Comparison of ENCODE assay signal across 22 cellular contexts in genomic region chr1:216726435-216726834, GRCh38. TPM values are rescaled to one million over a fixed set of nuclear protein-coding genes. Genes with fewer than 3 reads are reported as not detected.
"Had no signal": no experiment of that assay in that cellular context is flagged by ENCODE, and none has a peak within 500 bp of the region (broad histone marks: within the 10 kb centered on the region; RNA-seq: fewer than 3 reads in every experiment).

No MANE protein-coding gene starts in this region.

- H3K9me3 ChIP-seq: adrenal gland, heart right ventricle, ovary, right lobe of liver, suprapubic skin, transverse colon, vagina had no signal

- H3K36me3 Mint-ChIP-seq: activated naive CD4-positive, alpha-beta T cell treated with anti-CD3 and anti-CD28 coated beads, Interleukin-2, amount 50 U/mL, for 72 hours; naive thymus-derived CD4-positive, alpha-beta T cell; WTC11 had no signal

- H3K9me3 Mint-ChIP-seq: T-helper 2 cell treated with Interferon-gamma antibody and Interleukin-4, amounts not matched to agents 5 μg/mL and 100 μg/mL, for 36 hours; WTC11 had no signal

- H3K4me3 Mint-ChIP-seq: activated CD4-positive, alpha-beta T cell treated with anti-CD3 and anti-CD28 coated beads for 36 hours; naive thymus-derived CD4-positive, alpha-beta T cell; stimulated activated naive CD8-positive, alpha-beta T cell treated with anti-CD3 and anti-CD28 coated beads, Interleukin-15, amount 100 ng/mL, for 72 hours; T-helper 2 cell treated with Interferon-gamma antibody and Interleukin-4, amounts not matched to agents 5 μg/mL and 100 μg/mL, for 36 hours; WTC11 had no signal

- H3K27ac Mint-ChIP-seq: activated CD4-positive, alpha-beta T cell treated with anti-CD3 and anti-CD28 coated beads for 36 hours; activated naive CD4-positive, alpha-beta T cell treated with anti-CD3 and anti-CD28 coated beads, Interleukin-2, amount 50 U/mL, for 72 hours; naive thymus-derived CD4-positive, alpha-beta T cell; stimulated activated naive CD8-positive, alpha-beta T cell treated with anti-CD3 and anti-CD28 coated beads, Interleukin-15, amount 100 ng/mL, for 72 hours; T-helper 2 cell treated with Interferon-gamma antibody and Interleukin-4, amounts not matched to agents 5 μg/mL and 100 μg/mL, for 36 hours; WTC11 had no signal

- DNase-seq: activated CD4-positive, alpha-beta T cell treated with anti-CD3 and anti-CD28 coated beads for 36 hours; activated CD4-positive, alpha-beta T cell treated with anti-CD3 and anti-CD28 coated beads, Interleukin-2, amount 50 U/mL, for 48 hours; activated gamma-delta T cell; adrenal gland; dermis blood vessel endothelial cell; effector memory CD4-positive, alpha-beta T cell; heart right ventricle; left ventricle myocardium superior; mesenchymal stem cell; naive thymus-derived CD4-positive, alpha-beta T cell; ovary; right lobe of liver; small intestine; stimulated activated CD4-positive, alpha-beta T cell treated with anti-CD3 and anti-CD28 coated beads, Interleukin-4, amount 100 ng/mL, for 1 hour; stimulated activated naive CD8-positive, alpha-beta T cell treated with anti-CD3 and anti-CD28 coated beads, Interleukin-15, amount 100 ng/mL, for 72 hours; transverse colon had no signal

- H3K4me3 ChIP-seq: adrenal gland, cardiac muscle cell, heart right ventricle, ovary, right lobe of liver, suprapubic skin, transverse colon, vagina had no signal

- ATAC-seq: activated CD4-positive, alpha-beta T cell treated with anti-CD3 and anti-CD28 coated beads for 36 hours; activated naive CD4-positive, alpha-beta T cell treated with anti-CD3 and anti-CD28 coated beads, Interleukin-2, amount 50 U/mL, for 72 hours; heart right ventricle; left ventricle myocardium superior; naive thymus-derived CD4-positive, alpha-beta T cell; right lobe of liver; stimulated activated naive CD8-positive, alpha-beta T cell treated with anti-CD3 and anti-CD28 coated beads, Interleukin-15, amount 100 ng/mL, for 72 hours; WTC11 had no signal

- H3K36me3 ChIP-seq: adrenal gland, cardiac muscle cell, heart right ventricle, ovary, right lobe of liver, suprapubic skin, transverse colon, vagina had no signal

- H3K4me1 ChIP-seq: adrenal gland had no signal

- H3K27me3 ChIP-seq: adrenal gland, cardiac muscle cell, ovary, right lobe of liver, vagina had no signal

- H3K27ac ChIP-seq: adrenal gland, cardiac muscle cell, heart right ventricle, ovary, right lobe of liver, suprapubic skin, transverse colon, vagina had no signal

RNA-seq across cellular contexts. Expression of gene ESRRG, which starts 3.2 kb away (rescaled TPM):
- total RNA-seq: activated CD4-positive, alpha-beta T cell treated with anti-CD3 and anti-CD28 coated beads for 36 hours; activated naive CD4-positive, alpha-beta T cell treated with anti-CD3 and anti-CD28 coated beads, Interleukin-2, amount 50 U/mL, for 72 hours; dermis blood vessel endothelial cell; naive thymus-derived CD4-positive, alpha-beta T cell had no signal
